ENCODE assay signal across 34 cellular contexts in the genomic region with DNA sequence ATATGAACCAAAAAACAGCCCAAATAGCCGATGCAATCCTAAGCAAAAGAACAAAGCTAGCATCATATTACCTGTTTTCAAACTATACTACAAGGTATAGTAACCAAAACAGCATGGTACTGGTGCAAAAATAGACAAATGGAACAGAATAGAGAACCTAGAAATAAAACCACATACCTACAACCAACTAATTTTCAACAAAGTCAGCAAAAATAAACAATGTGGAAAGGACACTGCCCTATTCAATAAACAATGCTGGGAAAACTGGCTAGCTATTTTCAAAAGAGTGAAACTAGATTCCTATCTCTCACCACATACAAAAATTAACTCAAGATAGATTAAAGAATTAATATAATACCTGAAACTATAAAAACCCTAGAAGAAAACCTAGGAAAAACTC. TPM values are rescaled to one million over a fixed set of nuclear protein-coding genes. Genes with fewer than 3 reads are reported as not detected.
"Had no signal": no experiment of that assay in that cellular context is flagged by ENCODE, and none has a peak within 500 bp of the region (broad histone marks: within the 10 kb centered on the region; RNA-seq: fewer than 3 reads in every experiment).

No MANE protein-coding gene starts in this region.

- H3K27ac ChIP-seq: ascending aorta, cardiac muscle cell, VCaP had no signal

- H3K36me3 ChIP-seq: ascending aorta, cardiac muscle cell had no signal

- H3K27me3 ChIP-seq: ascending aorta, cardiac muscle cell had no signal

- H3K4me1 ChIP-seq: ascending aorta had no signal

- H3K4me3 ChIP-seq: ascending aorta, cardiac muscle cell had no signal

- DNase-seq: activated B cell treated with CpG ODN at 0.5 μM for 24 hours; activated CD4-positive, alpha-beta memory T cell treated with anti-CD3 and anti-CD28 coated beads for 36 hours; activated CD4-positive, alpha-beta T cell treated with anti-CD3 and anti-CD28 coated beads for 4 hours; activated CD4-positive, alpha-beta T cell treated with anti-CD3 and anti-CD28 coated beads, Interleukin-2, amount 10 ng/mL, durations not matched to agents 24 days and 14 days; activated CD4-positive, alpha-beta T cell treated with anti-CD3 and anti-CD28 coated beads, Interleukin-2, amount 50 U/mL, for 1 hour; activated CD4-positive, alpha-beta T cell treated with anti-CD3 and anti-CD28 coated beads, Interleukin-2, amount 50 U/mL, for 4 hours; activated CD4-positive, CD25-positive, alpha-beta regulatory T cell treated with anti-CD3 and anti-CD28 coated beads, Interleukin-2, amount 50 U/mL, for 72 hours; activated CD8-positive, alpha-beta memory T cell treated with anti-CD3 and anti-CD28 coated beads, Interleukin-2, amount 50 U/mL, for 4 hours; activated CD8-positive, alpha-beta T cell treated with anti-CD3 and anti-CD28 coated beads for 36 hours; activated effector memory CD4-positive, alpha-beta T cell treated with Interleukin-2 at 50 U/mL for 16 hours; activated gamma-delta T cell; activated naive CD4-positive, alpha-beta T cell treated with anti-CD3 and anti-CD28 coated beads, Interleukin-2, amount 10 ng/mL, durations not matched to agents 7 days and 5 days; activated naive CD4-positive, alpha-beta T cell treated with Interleukin-2 at 50 U/mL for 16 hours; activated naive CD8-positive, alpha-beta T cell treated with anti-CD3 and anti-CD28 coated beads, Interleukin-2, amount 10 ng/mL, durations not matched to agents 7 days and 5 days; activated naive CD8-positive, alpha-beta T cell treated with anti-CD3 and anti-CD28 coated beads, Interleukin-2, amount 50 U/mL, for 24 hours; activated T-cell treated with anti-CD3 and anti-CD28 coated beads for 4 hours; activated T-cell treated with anti-CD3 and anti-CD28 coated beads, Interleukin-2, amount 50 U/mL, for 1 hour; activated T-cell treated with anti-CD3 and anti-CD28 coated beads, Interleukin-2, amount 50 U/mL, for 4 hours; activated T-cell treated with anti-CD3 and anti-CD28 coated beads, Interleukin-2, amount 50 U/mL, for 72 hours; amygdala; anterior cingulate cortex; central memory CD4-positive, alpha-beta T cell; T-helper 1 cell; T-helper 2 cell; T-helper 9 cell had no signal

- ATAC-seq: activated CD8-positive, alpha-beta T cell treated with anti-CD3 and anti-CD28 coated beads for 36 hours; activated naive CD8-positive, alpha-beta T cell treated with anti-CD3 and anti-CD28 coated beads, Interleukin-2, amount 50 U/mL, for 24 hours; activated T-cell treated with anti-CD3 and anti-CD28 coated beads, Interleukin-2, amount 50 U/mL, for 4 hours; activated T-cell treated with anti-CD3 and anti-CD28 coated beads, Interleukin-2, amount 50 U/mL, for 72 hours; activated T-helper 17 cell treated with anti-CD3 and anti-CD28 coated beads, Interleukin-2, amount 50 U/mL, for 72 hours had no signal

- FAIRE-seq: bronchial epithelial cell, TTC549 had no signal

RNA-seq across cellular contexts. Expression of a gene that starts 17.8 kb away (rescaled TPM):
- total RNA-seq: activated B cell treated with CpG ODN at 0.5 μM for 24 hours; activated CD4-positive, alpha-beta memory T cell treated with anti-CD3 and anti-CD28 coated beads for 36 hours; activated CD4-positive, alpha-beta T cell treated with anti-CD3 and anti-CD28 coated beads, Interleukin-2, amount 10 ng/mL, durations not matched to agents 24 days and 14 days; activated CD8-positive, alpha-beta memory T cell treated with anti-CD3 and anti-CD28 coated beads for 36 hours; activated CD8-positive, alpha-beta T cell treated with anti-CD3 and anti-CD28 coated beads for 36 hours; activated naive CD8-positive, alpha-beta T cell treated with anti-CD3 and anti-CD28 coated beads, Interleukin-2, amount 10 ng/mL, durations not matched to agents 7 days and 5 days; activated T-cell treated with anti-CD3 and anti-CD28 coated beads, Interleukin-2, amount 50 U/mL, for 4 hours; activated T-cell treated with anti-CD3 and anti-CD28 coated beads, Interleukin-2, amount 50 U/mL, for 72 hours; activated T-helper 1 cell treated with anti-CD3 and anti-CD28 coated beads, Interleukin-12 subunit alpha, Interleukin-12 subunit beta, Interleukin-2, Interleukin-4 antibody, amounts not matched to agents 30 ng/mL and 10 ng/mL and 1 ng/mL, durations not matched to agents 14 hours and 24 hours and 36 hours; activated T-helper 17 cell treated with anti-CD3 and anti-CD28 coated beads, Interleukin-2, amount 50 U/mL, for 72 hours; ascending aorta; bronchial epithelial cell; cerebellum had no signal
- polyA plus RNA-seq: cardiac muscle cell had no signal
